In the genomic region with DNA sequence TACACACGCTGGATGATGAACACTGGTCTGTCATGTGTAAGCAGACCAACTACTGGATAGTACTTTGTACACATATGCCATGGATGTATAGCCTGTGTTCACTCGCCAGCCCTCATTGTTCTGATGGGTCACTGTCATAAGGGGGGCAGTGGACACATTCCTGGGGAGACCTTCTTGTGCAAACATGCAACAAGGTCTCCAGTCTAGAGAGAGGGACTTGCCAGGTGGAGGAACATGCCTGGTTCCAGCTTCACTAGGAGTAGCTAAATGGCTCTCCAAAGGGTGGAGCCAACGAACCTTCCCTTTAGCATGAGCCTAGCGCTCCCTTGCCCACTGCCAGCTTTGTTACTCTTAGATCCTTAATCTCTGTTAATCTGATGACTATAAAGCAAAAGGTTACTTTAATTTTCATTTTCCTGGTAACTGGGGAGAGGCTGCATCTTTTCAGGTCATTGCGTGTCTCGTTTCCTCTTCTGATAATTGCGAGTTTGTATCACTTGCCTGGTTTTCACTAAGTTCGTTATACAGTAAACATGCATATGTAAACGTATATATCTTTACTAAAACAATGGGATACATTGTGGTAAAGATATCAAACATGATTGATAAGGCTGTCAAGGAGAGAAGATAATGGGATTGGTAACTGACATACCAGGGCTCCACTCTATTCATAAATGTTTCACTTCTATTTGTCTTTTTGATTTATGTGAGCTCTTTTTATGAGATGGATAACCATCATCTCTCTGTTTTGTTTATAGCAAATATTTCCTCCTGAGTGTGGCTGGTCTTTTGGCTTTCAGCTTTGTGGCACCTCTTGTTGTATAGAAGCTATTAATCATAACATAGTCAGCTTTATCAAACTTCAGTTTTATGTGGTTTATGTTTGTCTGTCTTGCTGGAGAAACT, we compare ENCODE assay signal across 20 cellular contexts.
DNase-seq lines count a peak whose midpoint lies in the region; FAIRE-seq and TF ChIP-seq lines count a peak whose summit lies in the region.
"Had no signal": no experiment of that assay in that cellular context is flagged by ENCODE, and none has a peak within 500 bp of the region (broad histone marks: within the 10 kb centered on the region; RNA-seq: fewer than 3 reads in every experiment).

No MANE protein-coding gene starts in this region.

- POLR2A ChIA-PET in endothelial cell of umbilical vein (lab: Charles Lee) = no interaction called here

- no peak overlapping the region for H3K4me2 ChIP-seq in endothelial cell of umbilical vein (ENCODE audit: insufficient read depth, low read length)

- CTCF ChIA-PET in endothelial cell of umbilical vein (lab: Charles Lee) = no interaction called here

- H3K9me1 ChIP-seq in endothelial cell of umbilical vein (replicated peaks; ENCODE audit: control insufficient read depth, extremely low read depth, insufficient read depth, low read length) = no peaks in the 10 kb centered on the region

- H3K9ac ChIP-seq in endothelial cell of umbilical vein (replicated peaks; ENCODE audit: extremely low read depth, insufficient read depth, low read length) = no peak overlapping the region

- H3K79me2 ChIP-seq in endothelial cell of umbilical vein (ENCODE audit: control insufficient read depth, insufficient read depth, low read length) = no peaks in the 10 kb centered on the region

- no peaks in the 10 kb centered on the region for H3K27me3 ChIP-seq in endothelial cell of umbilical vein (ENCODE audit: control insufficient read depth in 2 of 2, insufficient read depth in 2 of 2, low read length in 2 of 2)

- intact Hi-C loops in endothelial cell of umbilical vein (cut with micrococcal nuclease) = loop anchor here (10.0 kb wide), 1 partner anchor 1419 kb away; no protein-coding TSS in a partner anchor

- no peaks in the 10 kb centered on the region for H3K36me3 ChIP-seq in endothelial cell of umbilical vein (ENCODE audit: control insufficient read depth in 2 of 2, extremely low read depth in 1 of 2, insufficient read depth in 2 of 2, low read length in 2 of 2)

- H3K4me3 ChIP-seq in endothelial cell of umbilical vein (replicated peaks in 1 of 3; ENCODE audit: insufficient read depth in 1 of 3, low read depth in 1 of 3, low read length in 3 of 3) = no peak overlapping the region

- dilution Hi-C loops in endothelial cell of umbilical vein (cut with MboI; ENCODE audit: extremely low pct_ligation_motif_present, low sequenced_read_pairs) = no loop called here

- H3K9me3 ChIP-seq in endothelial cell of umbilical vein (replicated peaks; ENCODE audit: control insufficient read depth, insufficient read depth, low read length) = peaks cover 2% of the 10 kb centered on the region
- H3K9me3 ChIP-seq: Caco-2 had no signal

- no peak for TF ChIP-seq POLR2A in endothelial cell of umbilical vein (IDR thresholded peaks at IDR 0.05; ENCODE audit: low read depth, low read length)

- DNase-seq in HT-29 (ENCODE audit: low spot score) = peak; percentile 40
- peak; percentile 100 for DNase-seq in NCI-H526 treated with DMSO at 0.1 percent for 48 hours (lab: John Stamatoyannopoulos, UW)
- DNase-seq in endothelial cell of umbilical vein (ENCODE audit: low read depth, low spot score) = no peak
- peak; percentile 13 for DNase-seq in ureter (ENCODE audit: low spot score)
- no peak for DNase-seq in activated naive CD4-positive, alpha-beta T cell (lab: John Stamatoyannopoulos, UW)
- DNase-seq in amygdala (lab: John Stamatoyannopoulos, UW) = no peak
- no peak for DNase-seq in DMS153 treated with DMSO at 0.1 percent for 48 hours (lab: John Stamatoyannopoulos, UW; ENCODE audit: unreplicated experiment)
- DNase-seq: ACHN, AML-193, Caco-2, DMS153, EL, H9, MV-4-11, NCI-H2029, NCI-H2171 treated with DMSO at 0.1 percent for 48 hours, NCI-H510A, PC-3 had no signal

- no peak overlapping the region for H3K27ac ChIP-seq in endothelial cell of umbilical vein (ENCODE audit: insufficient read depth, low read depth, low read length)
- H3K27ac ChIP-seq: HL-60, RWPE1 had no signal

- H4K20me1 ChIP-seq in endothelial cell of umbilical vein (replicated peaks; ENCODE audit: control insufficient read depth, extremely low read depth, insufficient read depth, low read length) = no peaks in the 10 kb centered on the region

- no peaks in the 10 kb centered on the region for H3K4me1 ChIP-seq in endothelial cell of umbilical vein (ENCODE audit: control insufficient read depth, extremely low read depth, insufficient read depth, low read length)
- H3K4me1 ChIP-seq: Caco-2 had no signal

- no TSS peak for BruUV-seq in endothelial cell of umbilical vein (replicated peaks; lab: Mats Ljungman, UMichigan)

- H2AFZ ChIP-seq in endothelial cell of umbilical vein (ENCODE audit: low read depth, low read length) = no peak overlapping the region

- TF ChIP-seq CTCF in endothelial cell of umbilical vein (IDR thresholded peaks at IDR 0.05; ENCODE audit: extremely low read depth in 1 of 2, insufficient read depth in 1 of 2, low read depth in 1 of 2, low read length in 2 of 2) = no peak

- peak; percentile 4 for FAIRE-seq in endothelial cell of umbilical vein (lab: Jason Lieb, UNC)

TF ChIP-seq in endothelial cell of umbilical vein, 7 proteins besides CTCF, POLR2A, EP300 and RAD21:
- TF ChIP-seq, protein P1, sequence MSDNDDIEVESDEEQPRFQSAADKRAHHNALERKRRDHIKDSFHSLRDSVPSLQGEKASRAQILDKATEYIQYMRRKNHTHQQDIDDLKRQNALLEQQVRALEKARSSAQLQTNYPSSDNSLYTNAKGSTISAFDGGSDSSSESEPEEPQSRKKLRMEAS (IDR thresholded peaks at IDR 0.05; ENCODE audit: insufficient read depth, insufficient read length) = no peak
- no peak for TF ChIP-seq FOS (IDR thresholded peaks at IDR 0.05; ENCODE audit: borderline replicate concordance, insufficient read depth, low read length)

Comparison
In these comparisons a context has a peak if more than half of its experiments do, and no peak if none do; other contexts are left out.
1. DNase-seq: peak in HT-29 (single experiment), NCI-H526 treated with DMSO at 0.1 percent for 48 hours (single experiment) and ureter (single experiment); none in endothelial cell of umbilical vein (single experiment), activated naive CD4-positive, alpha-beta T cell (0 of 4), amygdala (0 of 56) and DMS153 treated with DMSO at 0.1 percent for 48 hours (single experiment).